ENCODE assay signal across 2 cellular contexts in the genomic region with DNA sequence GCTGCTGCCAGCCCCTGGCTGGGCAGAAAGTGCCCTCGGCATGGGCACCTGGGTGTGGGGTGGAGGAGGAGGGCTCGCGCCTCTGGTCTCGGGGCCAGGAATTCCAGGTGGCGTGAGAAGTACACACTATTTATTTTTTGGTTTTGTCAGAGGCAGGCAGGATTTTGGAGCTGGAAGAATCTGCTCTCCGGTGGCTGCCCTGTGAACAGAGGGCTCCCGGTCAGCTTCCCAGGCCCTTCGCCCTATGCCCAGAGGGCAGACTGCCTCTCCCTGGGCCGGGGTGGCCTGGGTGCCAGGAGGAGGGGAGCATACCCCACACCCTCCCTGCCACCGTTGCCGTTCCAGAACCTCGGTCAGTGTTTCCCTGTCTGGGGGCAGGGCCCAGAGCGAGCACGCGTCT.
TF ChIP-seq lines count a peak whose summit lies in the region.

No MANE protein-coding gene starts in this region.

TF ChIP-seq in K562, 482 proteins besides CTCF, POLR2A, EP300 and RAD21:
- TF ChIP-seq POLR2G (IDR thresholded peaks at IDR 0.05; ENCODE audit: low read depth, low read length) (peak; percentile 44; the same call in 1 of the 2 replicates), ZNF140 (CRISPR knock-in tag; IDR thresholded peaks at IDR 0.05) (no peak)
TF ChIP-seq in K562: peak in this region for 1.

TF ChIP-seq in liver, 16 proteins besides CTCF, POLR2A, EP300 and RAD21:
- TF ChIP-seq GABPA (IDR thresholded peaks at IDR 0.05 in 1 of 2, conservative IDR thresholded peaks at IDR 0.05 in 1 of 2) (peak in 1 of 2 donors; percentile 20), SP1 (IDR thresholded peaks at IDR 0.05) (peak; percentile 94), FOXA2 (IDR thresholded peaks at IDR 0.05) (no peak), EGR1 (IDR thresholded peaks at IDR 0.05; ENCODE audit: low read depth in 2 of 2) (peak in 1 of 2 donors; percentile 18), RXRA (IDR thresholded peaks at IDR 0.05) (peak; percentile 93 to 94), FOXA1 (IDR thresholded peaks at IDR 0.05) (peak; percentile 34), YY1 (IDR thresholded peaks at IDR 0.05) (peak; percentile 63), ZBTB33 (IDR thresholded peaks at IDR 0.05) (no peak), TAF1 (conservative IDR thresholded peaks at IDR 0.05) (no peak), REST (IDR thresholded peaks at IDR 0.05) (peak; percentile 72), NR2F2 (IDR thresholded peaks at IDR 0.05) (peak; percentile 48), HNF4G (IDR thresholded peaks at IDR 0.05) (peak; percentile 97), HNF4A (conservative IDR thresholded peaks at IDR 0.05) (peak; percentile 98), JUND (IDR thresholded peaks at IDR 0.05) (no peak)
- TF ChIP-seq, protein P1, sequence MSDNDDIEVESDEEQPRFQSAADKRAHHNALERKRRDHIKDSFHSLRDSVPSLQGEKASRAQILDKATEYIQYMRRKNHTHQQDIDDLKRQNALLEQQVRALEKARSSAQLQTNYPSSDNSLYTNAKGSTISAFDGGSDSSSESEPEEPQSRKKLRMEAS (IDR thresholded peaks at IDR 0.05), result peak; percentile 44
- TF ChIP-seq, protein P2, sequence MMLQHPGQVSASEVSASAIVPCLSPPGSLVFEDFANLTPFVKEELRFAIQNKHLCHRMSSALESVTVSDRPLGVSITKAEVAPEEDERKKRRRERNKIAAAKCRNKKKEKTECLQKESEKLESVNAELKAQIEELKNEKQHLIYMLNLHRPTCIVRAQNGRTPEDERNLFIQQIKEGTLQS (IDR thresholded peaks at IDR 0.05), result no peak
